ENCODE assay signal across 25 cellular contexts in genomic region chr1:221206076-221206475, GRCh38.
"Had no signal": no experiment of that assay in that cellular context is flagged by ENCODE, and none has a peak within 500 bp of the region (broad histone marks: within the 10 kb centered on the region; RNA-seq: fewer than 3 reads in every experiment).

No MANE protein-coding gene starts in this region.

- H3K9ac ChIP-seq: parathyroid adenoma had no signal

- DNase-seq: hypothalamus; immature natural killer cell; kidney; left colon; left lung; lower lobe of right lung; mammary epithelial cell; mesenchymal stem cell; naive thymus-derived CD8-positive, alpha-beta T cell; nucleus accumbens; psoas muscle; right lobe of liver; stimulated activated CD4-positive, alpha-beta T cell treated with anti-CD3 and anti-CD28 coated beads, Interleukin-1b, Interleukin-23, amount 100 ng/mL, for 48 hours; stimulated activated CD4-positive, alpha-beta T cell treated with anti-CD3 and anti-CD28 coated beads, Interleukin-2, amount 100 ng/mL, for 48 hours; stimulated activated CD4-positive, alpha-beta T cell treated with anti-CD3 and anti-CD28 coated beads, Interleukin-4, amount 100 ng/mL, for 4 hours; stimulated activated CD8-positive, alpha-beta memory T cell treated with anti-CD3 and anti-CD28 coated beads, Interleukin-4, amount 100 ng/mL, for 48 hours; stimulated activated naive CD4-positive, alpha-beta T cell treated with Interleukin-2 at 50 U/mL for 16 hours; stimulated activated naive CD8-positive, alpha-beta T cell treated with anti-CD3 and anti-CD28 coated beads, Interleukin-15, amount 100 ng/mL, for 72 hours; substantia nigra; transverse colon; upper lobe of left lung had no signal

- H3K4me1 ChIP-seq: lower lobe of right lung, parathyroid adenoma, transverse colon had no signal

- H3K27ac ChIP-seq: left lung, lower lobe of right lung, parathyroid adenoma, psoas muscle, right lobe of liver, transverse colon, upper lobe of left lung, vagina had no signal

- H3K4me2 ChIP-seq: smooth muscle cell had no signal

- H3K36me3 ChIP-seq: left lung, lower lobe of right lung, right lobe of liver, transverse colon, upper lobe of left lung, vagina had no signal

- ATAC-seq: left colon; left lung; lower lobe of right lung; naive thymus-derived CD8-positive, alpha-beta T cell; psoas muscle; right lobe of liver; stimulated activated memory B cell treated with anti-CD40 and anti-IgM and Interleukin-4, amounts not matched to agents 10 μg/mL and 1 μg/mL and 100 μg/mL, for 72 hours; stimulated activated naive CD8-positive, alpha-beta T cell treated with anti-CD3 and anti-CD28 coated beads, Interleukin-15, amount 100 ng/mL, for 72 hours had no signal

- H2AFZ ChIP-seq: parathyroid adenoma had no signal

- H3K27me3 ChIP-seq: left lung, right lobe of liver, transverse colon, upper lobe of left lung, vagina had no signal

- H3K4me3 ChIP-seq: left lung, lower lobe of right lung, psoas muscle, right lobe of liver, smooth muscle cell, transverse colon, upper lobe of left lung, vagina had no signal

- H3K9me3 ChIP-seq: left lung, lower lobe of right lung, psoas muscle, right lobe of liver, transverse colon, upper lobe of left lung, vagina had no signal
